22 cellular contexts compared by ENCODE assay signal in the genomic region with DNA sequence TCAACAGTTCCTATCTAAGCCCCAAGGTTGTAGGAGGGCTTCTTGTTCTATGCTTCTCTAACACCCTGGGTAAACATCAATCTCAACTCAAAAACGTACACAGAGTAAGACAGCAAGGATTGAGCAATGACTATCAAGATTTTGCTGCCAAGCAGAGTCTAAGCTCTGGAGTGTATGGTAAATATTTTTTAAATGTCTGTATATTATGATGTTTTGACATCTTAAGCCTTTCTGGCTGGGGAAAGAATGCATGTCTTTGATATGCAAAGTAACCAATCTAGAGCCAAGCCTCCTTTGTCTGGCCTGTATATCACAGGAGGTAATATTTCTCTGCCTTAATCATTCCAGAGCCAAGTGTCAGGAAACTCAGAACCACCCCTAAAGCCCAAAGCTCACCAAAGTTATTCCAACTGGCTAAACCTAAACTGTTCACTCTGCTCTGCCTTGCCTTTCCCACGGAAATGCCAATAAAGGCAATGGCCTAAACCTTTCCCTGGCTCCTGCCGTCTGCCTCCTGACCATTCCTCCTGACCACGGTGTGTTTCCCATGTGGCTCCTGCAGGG. TPM values are rescaled to one million over a fixed set of nuclear protein-coding genes. Genes with fewer than 3 reads are reported as not detected.
DNase-seq lines count a peak whose midpoint lies in the region; ATAC-seq, FAIRE-seq and TF ChIP-seq lines count a peak whose summit lies in the region.
"Had no signal": no experiment of that assay in that cellular context is flagged by ENCODE, and none has a peak within 500 bp of the region (broad histone marks: within the 10 kb centered on the region; RNA-seq: fewer than 3 reads in every experiment).

No MANE protein-coding gene starts in this region.

- FAIRE-seq in astrocyte (lab: Jason Lieb, UNC), result peak; percentile 69

- in situ Hi-C loops in HAP-1 (cut with MboI; ENCODE audit: low sequenced_read_pairs), result no loop called here

- H3K9ac ChIP-seq in astrocyte (ENCODE audit: low read length), result no peak overlapping the region
- H3K9ac ChIP-seq: BLaER1 had no signal

- H3K4me1 Mint-ChIP-seq in astrocyte (ENCODE audit: low read depth, unreplicated experiment), result peaks cover 7% of the 10 kb centered on the region
- no peaks in the 10 kb centered on the region for H3K4me1 Mint-ChIP-seq in activated CD8-positive, alpha-beta T cell treated with anti-CD3 and anti-CD28 coated beads for 36 hours (ENCODE audit: low read depth)
- H3K4me1 Mint-ChIP-seq: activated CD4-positive, alpha-beta memory T cell treated with anti-CD3 and anti-CD28 coated beads, Interleukin-2, amount 10 ng/mL, durations not matched to agents 7 days and 5 days; activated naive CD4-positive, alpha-beta T cell treated with anti-CD3 and anti-CD28 coated beads, Interleukin-2, amount 10 ng/mL, durations not matched to agents 7 days and 5 days; IgD-negative memory B cell; neural crest cell had no signal

- H3K27me3 ChIP-seq in HAP-1 (ENCODE audit: low read depth) (no peaks in the 10 kb centered on the region), astrocyte (ENCODE audit: insufficient read depth, low read length) (no peaks in the 10 kb centered on the region)
- H3K27me3 ChIP-seq: BLaER1, heart right ventricle, testis had no signal

- CTCF ChIA-PET in activated CD8-positive, alpha-beta T cell treated with anti-CD3 and anti-CD28 coated beads for 36 hours (lab: Charles Lee), result no interaction called here

- H3K4me2 ChIP-seq in astrocyte (ENCODE audit: low read length), result no peak overlapping the region
- H3K4me2 ChIP-seq: BLaER1 had no signal

- POLR2A ChIA-PET in activated CD8-positive, alpha-beta T cell treated with anti-CD3 and anti-CD28 coated beads for 36 hours (lab: Charles Lee), result no interaction called here

- H3K27ac Mint-ChIP-seq in astrocyte (ENCODE audit: unreplicated experiment), result no peak overlapping the region
- no peak overlapping the region for H3K27ac Mint-ChIP-seq in activated CD8-positive, alpha-beta T cell treated with anti-CD3 and anti-CD28 coated beads for 36 hours
- H3K27ac Mint-ChIP-seq: activated CD4-positive, alpha-beta memory T cell treated with anti-CD3 and anti-CD28 coated beads, Interleukin-2, amount 10 ng/mL, durations not matched to agents 7 days and 5 days; activated naive CD4-positive, alpha-beta T cell treated with anti-CD3 and anti-CD28 coated beads, Interleukin-2, amount 10 ng/mL, durations not matched to agents 7 days and 5 days; dendritic cell treated with granulocyte-macrophage colony-stimulating factor and Interleukin-4, amounts not matched to agents 40 ng/mL and 50 ng/mL, for 4 days; IgD-negative memory B cell had no signal

- H3K9me3 Mint-ChIP-seq in astrocyte (ENCODE audit: unreplicated experiment), result peaks cover under 1% of the 10 kb centered on the region
- no peaks in the 10 kb centered on the region for H3K9me3 Mint-ChIP-seq in activated CD8-positive, alpha-beta T cell treated with anti-CD3 and anti-CD28 coated beads for 36 hours
- H3K9me3 Mint-ChIP-seq: activated CD4-positive, alpha-beta memory T cell treated with anti-CD3 and anti-CD28 coated beads, Interleukin-2, amount 10 ng/mL, durations not matched to agents 7 days and 5 days; activated naive CD4-positive, alpha-beta T cell treated with anti-CD3 and anti-CD28 coated beads, Interleukin-2, amount 10 ng/mL, durations not matched to agents 7 days and 5 days; activated T-cell treated with anti-CD3 and anti-CD28 coated beads, Interleukin-2, amount 50 U/mL, for 4 hours; dendritic cell treated with granulocyte-macrophage colony-stimulating factor and Interleukin-4, amounts not matched to agents 40 ng/mL and 50 ng/mL, for 4 days had no signal

- intact Hi-C loops in activated CD8-positive, alpha-beta T cell treated with anti-CD3 and anti-CD28 coated beads for 36 hours (cut with micrococcal nuclease), result no loop called here

- no peaks in the 10 kb centered on the region for H4K20me1 ChIP-seq in astrocyte (ENCODE audit: insufficient read depth, low read length)
- H4K20me1 ChIP-seq: BLaER1 had no signal

- H3K27ac ChIP-seq in astrocyte (ENCODE audit: low read depth, low read length), result no peak overlapping the region
- H3K27ac ChIP-seq: BLaER1, heart right ventricle, testis had no signal

- H3K9me3 ChIP-seq in HAP-1 (no peaks in the 10 kb centered on the region), astrocyte (ENCODE audit: insufficient read depth, low read depth, low read length) (no peaks in the 10 kb centered on the region)
- H3K9me3 ChIP-seq: BLaER1, heart right ventricle, testis had no signal

- H3K4me3 Mint-ChIP-seq in astrocyte (ENCODE audit: unreplicated experiment), result no peak overlapping the region
- H3K4me3 Mint-ChIP-seq in activated CD8-positive, alpha-beta T cell treated with anti-CD3 and anti-CD28 coated beads for 36 hours, result no peak overlapping the region
- H3K4me3 Mint-ChIP-seq: activated CD4-positive, alpha-beta memory T cell treated with anti-CD3 and anti-CD28 coated beads, Interleukin-2, amount 10 ng/mL, durations not matched to agents 7 days and 5 days; activated naive CD4-positive, alpha-beta T cell treated with anti-CD3 and anti-CD28 coated beads, Interleukin-2, amount 10 ng/mL, durations not matched to agents 7 days and 5 days; activated T-cell treated with anti-CD3 and anti-CD28 coated beads, Interleukin-2, amount 50 U/mL, for 4 hours; dendritic cell treated with granulocyte-macrophage colony-stimulating factor and Interleukin-4, amounts not matched to agents 40 ng/mL and 50 ng/mL, for 4 days; IgD-negative memory B cell; neural crest cell had no signal

- no peak for ATAC-seq in GM21360 (IDR thresholded peaks at IDR 0.05; ENCODE audit: unreplicated experiment)
- no peak for ATAC-seq in activated CD8-positive, alpha-beta T cell treated with anti-CD3 and anti-CD28 coated beads for 36 hours
- ATAC-seq: activated T-cell treated with anti-CD3 and anti-CD28 coated beads, Interleukin-2, amount 50 U/mL, for 4 hours; heart right ventricle had no signal

- H3K4me3 ChIP-seq in HAP-1, result no peak overlapping the region
- H3K4me3 ChIP-seq in astrocyte (ENCODE audit: insufficient read depth, low read depth, low read length), result no peak overlapping the region
- H3K4me3 ChIP-seq in skeletal muscle cell (ENCODE audit: low read depth, low read length), result no peak overlapping the region
- H3K4me3 ChIP-seq: BLaER1, heart right ventricle, testis had no signal

- no peaks in the 10 kb centered on the region for H3K36me3 Mint-ChIP-seq in astrocyte (ENCODE audit: low read depth, unreplicated experiment)
- H3K36me3 Mint-ChIP-seq in activated CD8-positive, alpha-beta T cell treated with anti-CD3 and anti-CD28 coated beads for 36 hours (ENCODE audit: low read depth), result no peaks in the 10 kb centered on the region
- H3K36me3 Mint-ChIP-seq: activated naive CD4-positive, alpha-beta T cell treated with anti-CD3 and anti-CD28 coated beads, Interleukin-2, amount 10 ng/mL, durations not matched to agents 7 days and 5 days; IgD-negative memory B cell had no signal

- peak; percentile 9 to 22 for DNase-seq in HAP-1 (ENCODE audit: low spot score in 2 of 2)
- DNase-seq in astrocyte (ENCODE audit: low read depth), result peak; percentile 66
- peak; percentile 13 for DNase-seq in glomerular visceral epithelial cell (ENCODE audit: extremely low spot score)
- peak; percentile 34 for DNase-seq in skeletal muscle cell (ENCODE audit: low read depth)
- no peak for DNase-seq in SHP77 treated with DMSO at 0.1 percent for 48 hours (lab: John Stamatoyannopoulos, UW)
- no peak for DNase-seq in amygdala (lab: John Stamatoyannopoulos, UW)
- no peak for DNase-seq in activated CD8-positive, alpha-beta T cell treated with anti-CD3 and anti-CD28 coated beads for 36 hours
- DNase-seq: activated CD4-positive, alpha-beta memory T cell treated with anti-CD3 and anti-CD28 coated beads, Interleukin-2, amount 10 ng/mL, durations not matched to agents 7 days and 5 days; activated naive CD4-positive, alpha-beta T cell treated with anti-CD3 and anti-CD28 coated beads, Interleukin-2, amount 10 ng/mL, durations not matched to agents 7 days and 5 days; activated T-cell treated with anti-CD3 and anti-CD28 coated beads, Interleukin-2, amount 50 U/mL, for 4 hours; GOT3; heart right ventricle; MV-4-11; NCI-H187 treated with DMSO at 0.1 percent for 48 hours; NCI-H446; T-helper 1 cell; testis had no signal

- H3K27me3 Mint-ChIP-seq in astrocyte (ENCODE audit: low read depth, unreplicated experiment), result no peaks in the 10 kb centered on the region
- H3K27me3 Mint-ChIP-seq in activated CD8-positive, alpha-beta T cell treated with anti-CD3 and anti-CD28 coated beads for 36 hours, result peaks cover 1% of the 10 kb centered on the region
- H3K27me3 Mint-ChIP-seq: activated CD4-positive, alpha-beta memory T cell treated with anti-CD3 and anti-CD28 coated beads, Interleukin-2, amount 10 ng/mL, durations not matched to agents 7 days and 5 days; dendritic cell treated with granulocyte-macrophage colony-stimulating factor and Interleukin-4, amounts not matched to agents 40 ng/mL and 50 ng/mL, for 4 days; IgD-negative memory B cell had no signal

- peak overlapping the region; percentile 60 for H2AFZ ChIP-seq in astrocyte (ENCODE audit: low read depth, low read length)

- H3K4me1 ChIP-seq in HAP-1, result peaks cover 8% of the 10 kb centered on the region
- H3K4me1 ChIP-seq in astrocyte (ENCODE audit: insufficient read depth, low read length), result peaks cover 5% of the 10 kb centered on the region
- H3K4me1 ChIP-seq: BLaER1, heart right ventricle had no signal

- no peaks in the 10 kb centered on the region for H3K36me3 ChIP-seq in HAP-1 (replicated peaks)
- no peaks in the 10 kb centered on the region for H3K36me3 ChIP-seq in astrocyte (ENCODE audit: insufficient read depth, low read length)
- H3K36me3 ChIP-seq: BLaER1, heart right ventricle had no signal

- TF ChIP-seq CTCF in astrocyte (IDR thresholded peaks at IDR 0.05; ENCODE audit: insufficient read depth, low read depth, low read length), result no peak
- TF ChIP-seq CTCF in activated CD8-positive, alpha-beta T cell treated with anti-CD3 and anti-CD28 coated beads for 36 hours (IDR thresholded peaks at IDR 0.05), result no peak

- no peaks in the 10 kb centered on the region for H3K79me2 ChIP-seq in astrocyte (ENCODE audit: insufficient read depth, low read length)

RNA-seq across cellular contexts. Expression of a gene that starts 45.2 kb away (rescaled TPM):
- total RNA-seq in astrocyte, result 132 and 144 TPM in 2 replicates
- total RNA-seq in activated CD8-positive, alpha-beta T cell treated with anti-CD3 and anti-CD28 coated beads for 36 hours, result 10 to 100 TPM; 38.5 to 39.7 TPM

RNA-seq across cellular contexts. Expression of a gene that starts 45.4 kb away (rescaled TPM):
- 5.5 and 5.6 TPM in 2 replicates for total RNA-seq in astrocyte
- total RNA-seq in activated CD8-positive, alpha-beta T cell treated with anti-CD3 and anti-CD28 coated beads for 36 hours, result under 1 TPM; 0.27 to 0.29 TPM
- total RNA-seq: activated CD4-positive, alpha-beta memory T cell treated with anti-CD3 and anti-CD28 coated beads, Interleukin-2, amount 10 ng/mL, durations not matched to agents 7 days and 5 days; activated T-cell treated with anti-CD3 and anti-CD28 coated beads, Interleukin-2, amount 50 U/mL, for 4 hours had no signal

Comparison
In these comparisons a context has a peak if more than half of its experiments do, and no peak if none do; other contexts are left out.
1. DNase-seq: peak in HAP-1 (2 of 2), astrocyte (single experiment), glomerular visceral epithelial cell (single experiment) and skeletal muscle cell (single experiment); none in SHP77 treated with DMSO at 0.1 percent for 48 hours (single experiment), amygdala (0 of 56) and activated CD8-positive, alpha-beta T cell treated with anti-CD3 and anti-CD28 coated beads for 36 hours (single experiment).